In the genomic region with DNA sequence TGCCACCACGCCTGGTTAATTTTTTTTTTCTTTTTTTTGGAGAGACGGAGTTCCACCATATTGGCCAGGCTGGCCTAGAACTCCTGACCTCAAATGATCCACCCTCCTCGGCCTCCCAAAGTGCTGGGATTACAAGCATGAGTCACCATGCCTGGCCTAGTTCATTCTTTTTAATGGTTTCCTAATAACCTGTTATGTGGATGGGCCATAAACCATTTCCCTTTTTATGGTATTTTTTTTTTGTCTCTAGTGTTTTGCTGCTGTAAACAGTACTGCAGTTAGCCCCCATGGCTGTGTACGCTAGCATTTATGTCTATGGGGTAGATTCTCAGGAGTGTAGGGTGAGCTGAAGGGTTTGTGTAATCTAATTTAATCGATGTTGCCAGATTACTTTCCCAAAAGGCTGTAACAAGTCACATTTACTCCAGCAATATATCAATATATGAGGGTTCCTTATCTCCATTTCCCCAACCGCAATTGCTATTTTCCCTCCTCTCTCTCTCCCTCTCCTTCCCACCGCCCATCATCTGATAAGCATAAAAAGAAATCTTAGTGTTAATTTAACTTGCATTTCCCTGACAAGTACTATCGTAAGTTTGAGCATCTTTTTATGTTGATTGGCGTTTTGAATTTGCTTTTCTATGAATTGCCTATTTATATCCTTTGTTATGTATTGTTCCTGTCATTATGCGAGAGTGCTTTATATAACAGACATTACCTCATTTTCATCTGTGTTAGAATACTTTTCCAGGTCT, we compare ENCODE assay signal across 14 cellular contexts.
DNase-seq lines count a peak whose midpoint lies in the region; ATAC-seq and TF ChIP-seq lines count a peak whose summit lies in the region.
"Had no signal": no experiment of that assay in that cellular context is flagged by ENCODE, and none has a peak within 500 bp of the region (broad histone marks: within the 10 kb centered on the region; RNA-seq: fewer than 3 reads in every experiment).

No MANE protein-coding gene starts in this region.

- peaks cover 33% of the 10 kb centered on the region for H3K36me3 Mint-ChIP-seq in stimulated activated naive CD8-positive, alpha-beta T cell treated with anti-CD3 and anti-CD28 coated beads, Interleukin-15, Interleukin-2, amounts not matched to agents 100 ng/mL and 50 ng/mL, for 24 hours (ENCODE audit: low read depth)

- H3K4me3 ChIP-seq in fibroblast of mammary gland (ENCODE audit: control insufficient read depth, low read depth, low read length) (no peak overlapping the region), brain microvascular endothelial cell (ENCODE audit: low read depth, low read length) (no peak overlapping the region)

- H3K27ac ChIP-seq in brain microvascular endothelial cell: no peak overlapping the region

- H3K27ac Mint-ChIP-seq in stimulated activated naive CD8-positive, alpha-beta T cell treated with anti-CD3 and anti-CD28 coated beads, Interleukin-15, Interleukin-2, amounts not matched to agents 100 ng/mL and 50 ng/mL, for 24 hours: peak overlapping the region; percentile 6
- H3K27ac Mint-ChIP-seq in stimulated activated naive CD8-positive, alpha-beta T cell treated with anti-CD3 and anti-CD28 coated beads, Interleukin-15, amount 100 ng/mL, for 72 hours: no peak overlapping the region

- no peak overlapping the region for H3K4me3 Mint-ChIP-seq in stimulated activated naive CD8-positive, alpha-beta T cell treated with anti-CD3 and anti-CD28 coated beads, Interleukin-15, Interleukin-2, amounts not matched to agents 100 ng/mL and 50 ng/mL, for 24 hours
- no peak overlapping the region for H3K4me3 Mint-ChIP-seq in stimulated activated naive CD8-positive, alpha-beta T cell treated with anti-CD3 and anti-CD28 coated beads, Interleukin-15, amount 100 ng/mL, for 72 hours

- no peak for DNase-seq in stimulated activated naive CD8-positive, alpha-beta T cell treated with anti-CD3 and anti-CD28 coated beads, Interleukin-15, amount 100 ng/mL, for 72 hours
- peak; percentile 67 for DNase-seq in NOMO-1 treated with DMSO at 0.1 percent for 48 hours (lab: John Stamatoyannopoulos, UW; ENCODE audit: unreplicated experiment)
- DNase-seq in fibroblast of mammary gland (ENCODE audit: low read depth): peak; percentile 22
- no peak for DNase-seq in NCI-H524 (lab: John Stamatoyannopoulos, UW)
- DNase-seq in brain microvascular endothelial cell: no peak
- no peak for DNase-seq in NCI-H345 (lab: John Stamatoyannopoulos, UW)
- DNase-seq: activated CD4-positive, alpha-beta T cell treated with anti-CD3 and anti-CD28 coated beads for 1 hour; C1 segment of cervical spinal cord; NCI-H2107; right cardiac atrium; stimulated activated CD4-positive, alpha-beta T cell treated with anti-CD3 and anti-CD28 coated beads, Interleukin-2, amount 100 ng/mL, for 48 hours; SW 1271 had no signal

- no peaks in the 10 kb centered on the region for H3K36me3 ChIP-seq in brain microvascular endothelial cell (replicated peaks)

- in situ Hi-C loops in brain microvascular endothelial cell (cut with HindIII; ENCODE audit: low pct_ligation_motif_present, low sequenced_read_pairs): no loop called here

- no peak for ATAC-seq in stimulated activated naive CD8-positive, alpha-beta T cell treated with anti-CD3 and anti-CD28 coated beads, Interleukin-15, amount 100 ng/mL, for 72 hours
- no peak for ATAC-seq in GM21737 (IDR thresholded peaks at IDR 0.05; ENCODE audit: unreplicated experiment)
- ATAC-seq: right cardiac atrium had no signal

- peaks cover 90% of the 10 kb centered on the region for H3K4me1 Mint-ChIP-seq in stimulated activated naive CD8-positive, alpha-beta T cell treated with anti-CD3 and anti-CD28 coated beads, Interleukin-15, Interleukin-2, amounts not matched to agents 100 ng/mL and 50 ng/mL, for 24 hours (ENCODE audit: low read depth)
- peaks cover 89% of the 10 kb centered on the region for H3K4me1 Mint-ChIP-seq in stimulated activated naive CD8-positive, alpha-beta T cell treated with anti-CD3 and anti-CD28 coated beads, Interleukin-15, amount 100 ng/mL, for 72 hours

- H3K27me3 Mint-ChIP-seq in stimulated activated naive CD8-positive, alpha-beta T cell treated with anti-CD3 and anti-CD28 coated beads, Interleukin-15, Interleukin-2, amounts not matched to agents 100 ng/mL and 50 ng/mL, for 24 hours: no peaks in the 10 kb centered on the region
- no peaks in the 10 kb centered on the region for H3K27me3 Mint-ChIP-seq in stimulated activated naive CD8-positive, alpha-beta T cell treated with anti-CD3 and anti-CD28 coated beads, Interleukin-15, amount 100 ng/mL, for 72 hours

- H3K9me3 Mint-ChIP-seq in stimulated activated naive CD8-positive, alpha-beta T cell treated with anti-CD3 and anti-CD28 coated beads, Interleukin-15, Interleukin-2, amounts not matched to agents 100 ng/mL and 50 ng/mL, for 24 hours: no peaks in the 10 kb centered on the region
- no peaks in the 10 kb centered on the region for H3K9me3 Mint-ChIP-seq in stimulated activated naive CD8-positive, alpha-beta T cell treated with anti-CD3 and anti-CD28 coated beads, Interleukin-15, amount 100 ng/mL, for 72 hours

- no peaks in the 10 kb centered on the region for H3K27me3 ChIP-seq in brain microvascular endothelial cell (replicated peaks)

- TF ChIP-seq CTCF in fibroblast of mammary gland (conservative IDR thresholded peaks at IDR 0.05; ENCODE audit: control insufficient read depth, insufficient read depth, low read depth, low read length) (no peak), brain microvascular endothelial cell (IDR thresholded peaks at IDR 0.05; ENCODE audit: low read depth, low read length, missing control alignments) (no peak)

Comparison
In these comparisons a context has a peak if more than half of its experiments do, and no peak if none do; other contexts are left out.
1. DNase-seq: peak in NOMO-1 treated with DMSO at 0.1 percent for 48 hours (single experiment) and fibroblast of mammary gland (single experiment); none in stimulated activated naive CD8-positive, alpha-beta T cell treated with anti-CD3 and anti-CD28 coated beads, Interleukin-15, amount 100 ng/mL, for 72 hours (0 of 2), NCI-H524 (0 of 2), brain microvascular endothelial cell (single experiment) and NCI-H345 (single experiment).